1 cellular context compared by ENCODE assay signal in genomic region chr12:71938728-71939385, GRCh38.
A peak's percentile ranks its signal among the peaks of the same experiment; 100 is the strongest.
TF ChIP-seq lines count a peak whose summit lies in the region.

TSS of gene TPH2 (plus strand) at chr12:71938845. CDS start at chr12:71938987, 142 bp downstream.

TF ChIP-seq in HepG2, 621 proteins besides CTCF, POLR2A, EP300 and RAD21 (continued from another document and continues in another):
- TF ChIP-seq AHDC1 (CRISPR knock-in tag; IDR thresholded peaks at IDR 0.05; ENCODE audit: borderline replicate concordance) (peak; percentile 42; the same call in 1 of the 2 replicates), CENPX (CRISPR knock-in tag; IDR thresholded peaks at IDR 0.05) (no peak), HDAC2 (CRISPR knock-in tag; IDR thresholded peaks at IDR 0.05) (peak; percentile 91), XRCC5 (optimal IDR thresholded peaks at IDR 0.05; ENCODE audit: low read length) (peak; percentile 86), NCOR1 (IDR thresholded peaks at IDR 0.05; ENCODE audit: borderline replicate concordance, low read length) (no peak), KAT2B (IDR thresholded peaks at IDR 0.05; ENCODE audit: borderline replicate concordance, low read depth, low read length) (no peak), ZNF10 (CRISPR knock-in tag; IDR thresholded peaks at IDR 0.05; ENCODE audit: borderline replicate concordance, low read depth) (no peak), ZZZ3 (CRISPR knock-in tag; IDR thresholded peaks at IDR 0.05; ENCODE audit: borderline replicate concordance) (no peak), ZMYM2 (CRISPR knock-in tag; IDR thresholded peaks at IDR 0.05) (no peak), ZNF572 (CRISPR knock-in tag; IDR thresholded peaks at IDR 0.05) (no peak), HOXD1 (CRISPR knock-in tag; IDR thresholded peaks at IDR 0.05) (0 out of 2 replicates have a peak, but pooled peaks have one; percentile 53), PLSCR1 (CRISPR knock-in tag; IDR thresholded peaks at IDR 0.05; ENCODE audit: borderline replicate concordance) (no peak), ZNF777 (CRISPR knock-in tag; IDR thresholded peaks at IDR 0.05) (0 out of 2 replicates have a peak, but pooled peaks have one; percentile 44), GFI1 (CRISPR knock-in tag; IDR thresholded peaks at IDR 0.05; ENCODE audit: borderline replicate concordance) (no peak), ZNF382 (CRISPR knock-in tag; IDR thresholded peaks at IDR 0.05; ENCODE audit: borderline replicate concordance) (no peak), ELF1 (CRISPR knock-in tag; IDR thresholded peaks at IDR 0.05) (0 out of 2 replicates have a peak, but pooled peaks have one; percentile 17), FOSL2 (CRISPR knock-in tag; IDR thresholded peaks at IDR 0.05) (peak; percentile 57), ZNF20 (CRISPR knock-in tag; IDR thresholded peaks at IDR 0.05) (no peak), REL (CRISPR knock-in tag; conservative IDR thresholded peaks at IDR 0.05) (no peak), ZHX1 (CRISPR knock-in tag; IDR thresholded peaks at IDR 0.05; ENCODE audit: low read depth) (0 out of 2 replicates have a peak, but pooled peaks have one; percentile 41), MIER3 (CRISPR knock-in tag; IDR thresholded peaks at IDR 0.05; ENCODE audit: borderline replicate concordance) (0 out of 2 replicates have a peak, but pooled peaks have one; percentile 45), NR2F2 (IDR thresholded peaks at IDR 0.05; ENCODE audit: borderline replicate concordance, low read depth) (no peak), HNRNPH1 (optimal IDR thresholded peaks at IDR 0.05; ENCODE audit: low read depth, low read length) (no peak), HOXA5 (CRISPR knock-in tag; IDR thresholded peaks at IDR 0.05) (peak; percentile 95), ZNF296 (CRISPR knock-in tag; conservative IDR thresholded peaks at IDR 0.05) (no peak), ZNF674 (CRISPR knock-in tag; IDR thresholded peaks at IDR 0.05; ENCODE audit: low read depth) (no peak), ZNF775 (CRISPR knock-in tag; IDR thresholded peaks at IDR 0.05; ENCODE audit: borderline replicate concordance) (no peak), GATAD1 (CRISPR knock-in tag; IDR thresholded peaks at IDR 0.05) (peak; percentile 58; the same call in 1 of the 2 replicates), CBX5 (CRISPR knock-in tag; IDR thresholded peaks at IDR 0.05; ENCODE audit: borderline replicate concordance) (peak; percentile 60; the same call in 1 of the 2 replicates), ZNF547 (CRISPR knock-in tag; IDR thresholded peaks at IDR 0.05) (no peak), ZFP41 (CRISPR knock-in tag; IDR thresholded peaks at IDR 0.05; ENCODE audit: borderline replicate concordance) (no peak), SP5 (CRISPR knock-in tag; IDR thresholded peaks at IDR 0.05; ENCODE audit: borderline replicate concordance, low read depth) (0 out of 2 replicates have a peak, but pooled peaks have one; percentile 22), AGO2 (optimal IDR thresholded peaks at IDR 0.05; ENCODE audit: low read depth, low read length) (no peak), TAF1 (CRISPR knock-in tag; IDR thresholded peaks at IDR 0.05) (0 out of 2 replicates have a peak, but pooled peaks have one; percentile 36), ZNF788 (CRISPR knock-in tag; IDR thresholded peaks at IDR 0.05; ENCODE audit: borderline replicate concordance) (peak; percentile 61; the same call in 1 of the 2 replicates), ZNF446 (CRISPR knock-in tag; IDR thresholded peaks at IDR 0.05) (no peak), WIZ (CRISPR knock-in tag; IDR thresholded peaks at IDR 0.05) (peak; percentile 100), ZNF552 (CRISPR knock-in tag; IDR thresholded peaks at IDR 0.05; ENCODE audit: borderline replicate concordance) (0 out of 2 replicates have a peak, but pooled peaks have one; percentile 62), ZNF207 (IDR thresholded peaks at IDR 0.05; ENCODE audit: borderline replicate concordance) (no peak), NFIB (CRISPR knock-in tag; IDR thresholded peaks at IDR 0.05; ENCODE audit: borderline replicate concordance) (no peak), ZC3H4 (CRISPR knock-in tag; IDR thresholded peaks at IDR 0.05; ENCODE audit: borderline replicate concordance) (no peak), U2AF1 (optimal IDR thresholded peaks at IDR 0.05; ENCODE audit: low read depth, low read length) (no peak), GTF3A (CRISPR knock-in tag; conservative IDR thresholded peaks at IDR 0.05) (no peak), POGZ (CRISPR knock-in tag; IDR thresholded peaks at IDR 0.05) (peak; percentile 68; the same call in 1 of the 2 replicates), CCAR2 (optimal IDR thresholded peaks at IDR 0.05; ENCODE audit: low read depth, low read length) (no peak)
- TF ChIP-seq, protein P1, sequence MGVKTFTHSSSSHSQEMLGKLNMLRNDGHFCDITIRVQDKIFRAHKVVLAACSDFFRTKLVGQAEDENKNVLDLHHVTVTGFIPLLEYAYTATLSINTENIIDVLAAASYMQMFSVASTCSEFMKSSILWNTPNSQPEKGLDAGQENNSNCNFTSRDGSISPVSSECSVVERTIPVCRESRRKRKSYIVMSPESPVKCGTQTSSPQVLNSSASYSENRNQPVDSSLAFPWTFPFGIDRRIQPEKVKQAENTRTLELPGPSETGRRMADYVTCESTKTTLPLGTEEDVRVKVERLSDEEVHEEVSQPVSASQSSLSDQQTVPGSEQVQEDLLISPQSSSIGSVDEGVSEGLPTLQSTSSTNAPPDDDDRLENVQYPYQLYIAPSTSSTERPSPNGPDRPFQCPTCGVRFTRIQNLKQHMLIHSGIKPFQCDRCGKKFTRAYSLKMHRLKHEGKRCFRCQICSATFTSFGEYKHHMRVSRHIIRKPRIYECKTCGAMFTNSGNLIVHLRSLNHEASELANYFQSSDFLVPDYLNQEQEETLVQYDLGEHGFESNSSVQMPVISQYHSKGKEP (CRISPR knock-in tag; IDR thresholded peaks at IDR 0.05): peak; percentile 94; the same call in 1 of the 2 replicates
- TF ChIP-seq, protein P2, sequence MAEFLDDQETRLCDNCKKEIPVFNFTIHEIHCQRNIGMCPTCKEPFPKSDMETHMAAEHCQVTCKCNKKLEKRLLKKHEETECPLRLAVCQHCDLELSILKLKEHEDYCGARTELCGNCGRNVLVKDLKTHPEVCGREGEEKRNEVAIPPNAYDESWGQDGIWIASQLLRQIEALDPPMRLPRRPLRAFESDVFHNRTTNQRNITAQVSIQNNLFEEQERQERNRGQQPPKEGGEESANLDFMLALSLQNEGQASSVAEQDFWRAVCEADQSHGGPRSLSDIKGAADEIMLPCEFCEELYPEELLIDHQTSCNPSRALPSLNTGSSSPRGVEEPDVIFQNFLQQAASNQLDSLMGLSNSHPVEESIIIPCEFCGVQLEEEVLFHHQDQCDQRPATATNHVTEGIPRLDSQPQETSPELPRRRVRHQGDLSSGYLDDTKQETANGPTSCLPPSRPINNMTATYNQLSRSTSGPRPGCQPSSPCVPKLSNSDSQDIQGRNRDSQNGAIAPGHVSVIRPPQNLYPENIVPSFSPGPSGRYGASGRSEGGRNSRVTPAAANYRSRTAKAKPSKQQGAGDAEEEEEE (CRISPR knock-in tag; IDR thresholded peaks at IDR 0.05; ENCODE audit: borderline replicate concordance): 0 out of 2 replicates have a peak, but pooled peaks have one; percentile 64
- TF ChIP-seq, protein P3, sequence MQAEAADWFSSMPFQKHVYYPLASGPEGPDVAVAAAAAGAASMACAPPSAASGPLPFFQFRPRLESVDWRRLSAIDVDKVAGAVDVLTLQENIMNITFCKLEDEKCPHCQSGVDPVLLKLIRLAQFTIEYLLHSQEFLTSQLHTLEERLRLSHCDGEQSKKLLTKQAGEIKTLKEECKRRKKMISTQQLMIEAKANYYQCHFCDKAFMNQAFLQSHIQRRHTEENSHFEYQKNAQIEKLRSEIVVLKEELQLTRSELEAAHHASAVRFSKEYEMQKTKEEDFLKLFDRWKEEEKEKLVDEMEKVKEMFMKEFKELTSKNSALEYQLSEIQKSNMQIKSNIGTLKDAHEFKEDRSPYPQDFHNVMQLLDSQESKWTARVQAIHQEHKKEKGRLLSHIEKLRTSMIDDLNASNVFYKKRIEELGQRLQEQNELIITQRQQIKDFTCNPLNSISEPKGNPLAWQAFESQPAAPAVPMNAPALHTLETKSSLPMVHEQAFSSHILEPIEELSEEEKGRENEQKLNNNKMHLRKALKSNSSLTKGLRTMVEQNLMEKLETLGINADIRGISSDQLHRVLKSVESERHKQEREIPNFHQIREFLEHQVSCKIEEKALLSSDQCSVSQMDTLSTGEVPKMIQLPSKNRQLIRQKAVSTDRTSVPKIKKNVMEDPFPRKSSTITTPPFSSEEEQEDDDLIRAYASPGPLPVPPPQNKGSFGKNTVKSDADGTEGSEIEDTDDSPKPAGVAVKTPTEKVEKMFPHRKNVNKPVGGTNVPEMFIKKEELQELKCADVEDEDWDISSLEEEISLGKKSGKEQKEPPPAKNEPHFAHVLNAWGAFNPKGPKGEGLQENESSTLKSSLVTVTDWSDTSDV (CRISPR knock-in tag; IDR thresholded peaks at IDR 0.05): no peak
- TF ChIP-seq, protein P4, sequence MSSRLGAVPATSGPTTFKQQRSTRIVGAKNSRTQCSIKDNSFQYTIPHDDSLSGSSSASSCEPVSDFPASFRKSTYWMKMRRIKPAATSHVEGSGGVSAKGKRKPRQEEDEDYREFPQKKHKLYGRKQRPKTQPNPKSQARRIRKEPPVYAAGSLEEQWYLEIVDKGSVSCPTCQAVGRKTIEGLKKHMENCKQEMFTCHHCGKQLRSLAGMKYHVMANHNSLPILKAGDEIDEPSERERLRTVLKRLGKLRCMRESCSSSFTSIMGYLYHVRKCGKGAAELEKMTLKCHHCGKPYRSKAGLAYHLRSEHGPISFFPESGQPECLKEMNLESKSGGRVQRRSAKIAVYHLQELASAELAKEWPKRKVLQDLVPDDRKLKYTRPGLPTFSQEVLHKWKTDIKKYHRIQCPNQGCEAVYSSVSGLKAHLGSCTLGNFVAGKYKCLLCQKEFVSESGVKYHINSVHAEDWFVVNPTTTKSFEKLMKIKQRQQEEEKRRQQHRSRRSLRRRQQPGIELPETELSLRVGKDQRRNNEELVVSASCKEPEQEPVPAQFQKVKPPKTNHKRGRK (CRISPR knock-in tag; IDR thresholded peaks at IDR 0.05): no peak
- TF ChIP-seq, protein P5, sequence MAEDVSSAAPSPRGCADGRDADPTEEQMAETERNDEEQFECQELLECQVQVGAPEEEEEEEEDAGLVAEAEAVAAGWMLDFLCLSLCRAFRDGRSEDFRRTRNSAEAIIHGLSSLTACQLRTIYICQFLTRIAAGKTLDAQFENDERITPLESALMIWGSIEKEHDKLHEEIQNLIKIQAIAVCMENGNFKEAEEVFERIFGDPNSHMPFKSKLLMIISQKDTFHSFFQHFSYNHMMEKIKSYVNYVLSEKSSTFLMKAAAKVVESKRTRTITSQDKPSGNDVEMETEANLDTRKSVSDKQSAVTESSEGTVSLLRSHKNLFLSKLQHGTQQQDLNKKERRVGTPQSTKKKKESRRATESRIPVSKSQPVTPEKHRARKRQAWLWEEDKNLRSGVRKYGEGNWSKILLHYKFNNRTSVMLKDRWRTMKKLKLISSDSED (CRISPR knock-in tag; IDR thresholded peaks at IDR 0.05): no peak
